In genomic region chr20:45090481-45090880, GRCh38 we compare ENCODE assay signal across 17 cellular contexts. TPM values are rescaled to one million over a fixed set of nuclear protein-coding genes. Genes with fewer than 3 reads are reported as not detected.
"Had no signal": no experiment of that assay in that cellular context is flagged by ENCODE, and none has a peak within 500 bp of the region (broad histone marks: within the 10 kb centered on the region; RNA-seq: fewer than 3 reads in every experiment).

No MANE protein-coding gene starts in this region.

- H3K27ac Mint-ChIP-seq: activated CD4-positive, alpha-beta T cell treated with anti-CD3 and anti-CD28 coated beads for 36 hours; activated CD8-positive, alpha-beta T cell treated with anti-CD3 and anti-CD28 coated beads, Interleukin-2, amount 10 ng/mL, durations not matched to agents 7 days and 5 days; endodermal cell had no signal

- H3K36me3 ChIP-seq: breast epithelium, right atrium auricular region, vagina had no signal

- H3K27me3 ChIP-seq: breast epithelium, right atrium auricular region, tibial nerve, vagina had no signal

- H3K9me3 Mint-ChIP-seq: endodermal cell had no signal

- H3K27me3 Mint-ChIP-seq: activated CD4-positive, alpha-beta T cell treated with anti-CD3 and anti-CD28 coated beads for 36 hours; activated naive CD8-positive, alpha-beta T cell had no signal

- H3K27ac ChIP-seq: breast epithelium, heart right ventricle, right atrium auricular region, tibial nerve, vagina had no signal

- DNase-seq: activated CD4-positive, alpha-beta T cell treated with anti-CD3 and anti-CD28 coated beads for 36 hours; activated CD8-positive, alpha-beta T cell treated with anti-CD3 and anti-CD28 coated beads, Interleukin-2, amount 10 ng/mL, durations not matched to agents 7 days and 5 days; activated effector memory CD4-positive, alpha-beta T cell treated with Interleukin-2 at 50 U/mL for 16 hours; anterior cingulate cortex; endodermal cell; heart right ventricle; islet precursor cell; left ventricle myocardium superior had no signal

- H3K4me2 ChIP-seq: smooth muscle cell had no signal

- H3K4me1 Mint-ChIP-seq: activated CD4-positive, alpha-beta T cell treated with anti-CD3 and anti-CD28 coated beads for 36 hours had no signal

- H3K4me1 ChIP-seq: breast epithelium, heart right ventricle had no signal

- H3K4me3 ChIP-seq: breast epithelium, heart right ventricle, right atrium auricular region, smooth muscle cell, tibial nerve, vagina had no signal

- H3K9me3 ChIP-seq: breast epithelium, heart right ventricle, right atrium auricular region, tibial nerve, vagina had no signal

- H3K4me3 Mint-ChIP-seq: activated CD4-positive, alpha-beta T cell treated with anti-CD3 and anti-CD28 coated beads for 36 hours; activated CD8-positive, alpha-beta T cell treated with anti-CD3 and anti-CD28 coated beads, Interleukin-2, amount 10 ng/mL, durations not matched to agents 7 days and 5 days; activated naive CD8-positive, alpha-beta T cell; endodermal cell had no signal

RNA-seq across cellular contexts. Expression of gene KCNS1, which starts 10.4 kb away (rescaled TPM):
- total RNA-seq: left ventricle myocardium superior, posterior vena cava, vagina had no signal

RNA-seq across cellular contexts. Expression of gene WFDC5, which starts 24.5 kb away (rescaled TPM):
- total RNA-seq: activated CD8-positive, alpha-beta T cell treated with anti-CD3 and anti-CD28 coated beads, Interleukin-2, amount 10 ng/mL, durations not matched to agents 7 days and 5 days; breast epithelium; cerebellum; dermis microvascular lymphatic vessel endothelial cell; endodermal cell; heart right ventricle; left ventricle myocardium superior; posterior vena cava; right atrium auricular region; smooth muscle cell; tibial nerve had no signal
- polyA plus RNA-seq: heart right ventricle, smooth muscle cell had no signal

RNA-seq across cellular contexts. Expression of gene WFDC12, which starts 33.8 kb away (rescaled TPM):
- total RNA-seq: activated CD4-positive, alpha-beta T cell treated with anti-CD3 and anti-CD28 coated beads for 36 hours; activated CD8-positive, alpha-beta T cell treated with anti-CD3 and anti-CD28 coated beads, Interleukin-2, amount 10 ng/mL, durations not matched to agents 7 days and 5 days; breast epithelium; cerebellum; dermis microvascular lymphatic vessel endothelial cell; endodermal cell; heart right ventricle; left ventricle myocardium superior; posterior vena cava; right atrium auricular region; smooth muscle cell; tibial nerve had no signal
- polyA plus RNA-seq: heart right ventricle, smooth muscle cell had no signal
